18 cellular contexts compared by ENCODE assay signal in the genomic region with DNA sequence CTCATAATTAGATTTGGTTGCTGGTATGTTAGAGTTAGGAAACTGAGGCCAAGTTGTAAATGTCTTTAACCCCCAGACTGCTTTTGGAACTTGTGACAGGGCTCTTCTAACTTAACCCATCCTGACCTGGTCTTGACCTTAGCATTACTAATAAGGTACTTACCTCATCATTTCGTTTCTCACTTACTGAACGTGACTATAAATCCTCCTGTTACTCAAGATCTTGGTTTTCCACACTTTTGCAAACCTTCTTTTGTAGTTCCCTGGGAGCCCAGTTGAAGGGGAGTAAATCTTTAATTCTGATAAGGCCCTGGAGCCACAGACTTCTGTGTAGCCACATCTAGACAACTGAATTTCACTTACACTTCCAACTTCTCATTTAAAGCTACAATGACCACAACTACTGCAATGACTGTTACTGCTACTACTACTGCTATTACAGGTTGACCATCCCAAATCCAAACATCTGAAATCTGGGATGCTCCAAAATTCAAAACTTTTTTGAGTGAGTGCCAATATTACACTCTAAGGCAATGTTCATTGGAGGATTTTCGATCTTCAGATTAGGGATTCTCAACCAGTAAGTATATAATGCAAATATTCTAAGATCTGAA.
DNase-seq lines count a peak whose midpoint lies in the region; ATAC-seq lines count a peak whose summit lies in the region.
"Had no signal": no experiment of that assay in that cellular context is flagged by ENCODE, and none has a peak within 500 bp of the region (broad histone marks: within the 10 kb centered on the region; RNA-seq: fewer than 3 reads in every experiment).

No MANE protein-coding gene starts in this region.

- H3K9me3 Mint-ChIP-seq in activated CD4-positive, alpha-beta T cell treated with anti-CD3 and anti-CD28 coated beads for 36 hours (ENCODE audit: low read depth): no peaks in the 10 kb centered on the region
- H3K9me3 Mint-ChIP-seq in activated CD4-positive, alpha-beta T cell treated with anti-CD3 and anti-CD28 coated beads, Interleukin-2, amount 10 ng/mL, durations not matched to agents 7 days and 5 days: peaks cover 4% of the 10 kb centered on the region

- ATAC-seq in activated CD4-positive, alpha-beta T cell treated with anti-CD3 and anti-CD28 coated beads for 36 hours: peak; percentile 26
- ATAC-seq in HG03139 (IDR thresholded peaks at IDR 0.05; ENCODE audit: unreplicated experiment): peak; percentile 47
- ATAC-seq in HG02763 (IDR thresholded peaks at IDR 0.05; ENCODE audit: unreplicated experiment): no peak
- ATAC-seq in GM21786 (IDR thresholded peaks at IDR 0.05; ENCODE audit: unreplicated experiment): no peak
- ATAC-seq: heart right ventricle; naive thymus-derived CD4-positive, alpha-beta T cell; right lobe of liver had no signal

- CTCF ChIA-PET in activated CD4-positive, alpha-beta T cell treated with anti-CD3 and anti-CD28 coated beads for 36 hours (lab: Charles Lee): interaction anchor here (0.6 to 1.1 kb wide), 3 partner anchors 117 to 430 kb away, joined by 3 read pairs; no protein-coding TSS in a partner anchor
- CTCF ChIA-PET in activated CD4-positive, alpha-beta T cell treated with anti-CD3 and anti-CD28 coated beads, Interleukin-2, amount 10 ng/mL, durations not matched to agents 7 days and 5 days (lab: Charles Lee): interaction anchor here (0.6 kb wide), 1 partner anchor 77 kb away, joined by 3 read pairs; no protein-coding TSS in a partner anchor

- H3K4me1 Mint-ChIP-seq in activated CD4-positive, alpha-beta T cell treated with anti-CD3 and anti-CD28 coated beads for 36 hours: peaks cover 20% of the 10 kb centered on the region
- peaks cover 13% of the 10 kb centered on the region for H3K4me1 Mint-ChIP-seq in activated CD4-positive, alpha-beta T cell treated with anti-CD3 and anti-CD28 coated beads, Interleukin-2, amount 10 ng/mL, durations not matched to agents 7 days and 5 days

- POLR2A ChIA-PET in activated CD4-positive, alpha-beta T cell treated with anti-CD3 and anti-CD28 coated beads for 36 hours (lab: Charles Lee): no interaction called here
- POLR2A ChIA-PET in activated CD4-positive, alpha-beta T cell treated with anti-CD3 and anti-CD28 coated beads, Interleukin-2, amount 10 ng/mL, durations not matched to agents 7 days and 5 days (lab: Charles Lee): no interaction called here

- DNase-seq in activated CD4-positive, alpha-beta T cell treated with anti-CD3 and anti-CD28 coated beads for 36 hours: no peak
- no peak for DNase-seq in activated CD4-positive, alpha-beta T cell treated with anti-CD3 and anti-CD28 coated beads, Interleukin-2, amount 10 ng/mL, durations not matched to agents 7 days and 5 days
- DNase-seq in amniotic epithelial cell (ENCODE audit: low read depth) (peak; percentile 98), renal cortical epithelial cell (ENCODE audit: low read depth) (peak; percentile 44), NCI-H1417 (lab: John Stamatoyannopoulos, UW) (no peak)
- DNase-seq: activated T-cell treated with anti-CD3 and anti-CD28 coated beads, Interleukin-2, amount 50 U/mL, for 48 hours; central memory CD4-positive, alpha-beta T cell; heart right ventricle; HFFc6; Kasumi-1; naive thymus-derived CD4-positive, alpha-beta T cell; right lobe of liver; T-helper 9 cell; upper lobe of left lung had no signal

- no peaks in the 10 kb centered on the region for H3K36me3 Mint-ChIP-seq in activated CD4-positive, alpha-beta T cell treated with anti-CD3 and anti-CD28 coated beads for 36 hours (ENCODE audit: low read depth)
- H3K36me3 Mint-ChIP-seq in activated CD4-positive, alpha-beta T cell treated with anti-CD3 and anti-CD28 coated beads, Interleukin-2, amount 10 ng/mL, durations not matched to agents 7 days and 5 days (ENCODE audit: low read depth): no peaks in the 10 kb centered on the region

- no peaks in the 10 kb centered on the region for H3K27me3 Mint-ChIP-seq in activated CD4-positive, alpha-beta T cell treated with anti-CD3 and anti-CD28 coated beads for 36 hours
- H3K27me3 Mint-ChIP-seq in activated CD4-positive, alpha-beta T cell treated with anti-CD3 and anti-CD28 coated beads, Interleukin-2, amount 10 ng/mL, durations not matched to agents 7 days and 5 days: peaks cover 7% of the 10 kb centered on the region

- intact Hi-C loops in activated CD4-positive, alpha-beta T cell treated with anti-CD3 and anti-CD28 coated beads for 36 hours (cut with DNase I, micrococcal nuclease): no loop called here

- no peak overlapping the region for H3K27ac Mint-ChIP-seq in activated CD4-positive, alpha-beta T cell treated with anti-CD3 and anti-CD28 coated beads for 36 hours
- no peak overlapping the region for H3K27ac Mint-ChIP-seq in activated CD4-positive, alpha-beta T cell treated with anti-CD3 and anti-CD28 coated beads, Interleukin-2, amount 10 ng/mL, durations not matched to agents 7 days and 5 days
- H3K27ac Mint-ChIP-seq: activated naive CD4-positive, alpha-beta T cell treated with anti-CD3 and anti-CD28 coated beads, Interleukin-2, amount 50 U/mL, for 72 hours; HFFc6; naive thymus-derived CD4-positive, alpha-beta T cell had no signal

- H3K4me3 Mint-ChIP-seq in activated CD4-positive, alpha-beta T cell treated with anti-CD3 and anti-CD28 coated beads for 36 hours: no peak overlapping the region
- H3K4me3 Mint-ChIP-seq in activated CD4-positive, alpha-beta T cell treated with anti-CD3 and anti-CD28 coated beads, Interleukin-2, amount 10 ng/mL, durations not matched to agents 7 days and 5 days: no peak overlapping the region
- H3K4me3 Mint-ChIP-seq: HFFc6; naive thymus-derived CD4-positive, alpha-beta T cell had no signal

Comparison
In these comparisons a context has a peak if more than half of its experiments do, and no peak if none do; other contexts are left out.
1. ATAC-seq: peak in activated CD4-positive, alpha-beta T cell treated with anti-CD3 and anti-CD28 coated beads for 36 hours (single experiment) and HG03139 (single experiment); none in HG02763 (single experiment) and GM21786 (single experiment).
2. DNase-seq: peak in amniotic epithelial cell (single experiment) and renal cortical epithelial cell (single experiment); none in activated CD4-positive, alpha-beta T cell treated with anti-CD3 and anti-CD28 coated beads for 36 hours (single experiment), activated CD4-positive, alpha-beta T cell treated with anti-CD3 and anti-CD28 coated beads, Interleukin-2, amount 10 ng/mL, durations not matched to agents 7 days and 5 days (single experiment) and NCI-H1417 (0 of 3).